ENCODE assay signal across 30 cellular contexts in genomic region chr5:180238631-180239030, GRCh38. TPM values are rescaled to one million over a fixed set of nuclear protein-coding genes. Genes with fewer than 3 reads are reported as not detected.
"Had no signal": no experiment of that assay in that cellular context is flagged by ENCODE, and none has a peak within 500 bp of the region (broad histone marks: within the 10 kb centered on the region; RNA-seq: fewer than 3 reads in every experiment).

No MANE protein-coding gene starts in this region.

- DNase-seq: colonic mucosa; cortex of kidney; effector CD8-positive, alpha-beta T cell; effector memory CD8-positive, alpha-beta T cell; endodermal cell; erythroblast; esophagus squamous epithelium; foreskin fibroblast; foreskin melanocyte; gastrocnemius medialis; glutamatergic neuron; head of caudate nucleus; heart right ventricle; hippocampal formation; left colon; left ventricle myocardium inferior; lower lobe of right lung; mesendoderm; midbrain; naive thymus-derived CD4-positive, alpha-beta T cell had no signal

- H3K9me3 Mint-ChIP-seq: effector memory CD8-positive, alpha-beta T cell; endodermal cell had no signal

- H3K27me3 ChIP-seq: colonic mucosa, esophagus squamous epithelium, gastrocnemius medialis, heart right ventricle had no signal

- H3K9me3 ChIP-seq: colonic mucosa had no signal

- H3K27me3 Mint-ChIP-seq: dendritic cell treated with granulocyte-macrophage colony-stimulating factor and Interleukin-4, amounts not matched to agents 40 ng/mL and 50 ng/mL, for 4 days; effector memory CD8-positive, alpha-beta T cell; naive thymus-derived CD4-positive, alpha-beta T cell had no signal

- H3K4me3 Mint-ChIP-seq: dendritic cell treated with granulocyte-macrophage colony-stimulating factor and Interleukin-4, amounts not matched to agents 40 ng/mL and 50 ng/mL, for 4 days; effector memory CD8-positive, alpha-beta T cell; endodermal cell; naive thymus-derived CD4-positive, alpha-beta T cell had no signal

- ATAC-seq: effector memory CD8-positive, alpha-beta T cell; esophagus mucosa; gastrocnemius medialis; heart right ventricle; left colon; left lobe of liver; lower lobe of right lung; naive thymus-derived CD4-positive, alpha-beta T cell had no signal

- H3K36me3 ChIP-seq: colonic mucosa had no signal

- H3K4me1 ChIP-seq: colonic mucosa, esophagus squamous epithelium, gastrocnemius medialis, heart right ventricle, left ventricle myocardium inferior, lower lobe of right lung had no signal

- H3K27ac Mint-ChIP-seq: dendritic cell treated with granulocyte-macrophage colony-stimulating factor and Interleukin-4, amounts not matched to agents 40 ng/mL and 50 ng/mL, for 4 days; effector memory CD8-positive, alpha-beta T cell; endodermal cell; naive thymus-derived CD4-positive, alpha-beta T cell had no signal

- H3K27ac ChIP-seq: colonic mucosa, epithelial cell of prostate, esophagus squamous epithelium, gastrocnemius medialis, heart right ventricle, left ventricle myocardium inferior, lower lobe of right lung had no signal

- H3K4me3 ChIP-seq: colonic mucosa, esophagus squamous epithelium, gastrocnemius medialis, heart right ventricle, left ventricle myocardium inferior, lower lobe of right lung had no signal

- H3K4me1 Mint-ChIP-seq: endodermal cell; naive thymus-derived CD4-positive, alpha-beta T cell had no signal

- FAIRE-seq: endometrium, islet of Langerhans, keratinocyte had no signal

RNA-seq across cellular contexts. Expression of gene RASGEF1C, which starts 29.6 kb away (rescaled TPM):
- total RNA-seq: dermis microvascular lymphatic vessel endothelial cell; esophagus mucosa; gastrocnemius medialis; glomerular endothelial cell; lower lobe of right lung; mononuclear cell; naive thymus-derived CD4-positive, alpha-beta T cell had no signal
- polyA plus RNA-seq: keratinocyte; naive thymus-derived CD4-positive, alpha-beta T cell had no signal
